ENCODE assay signal across 8 cellular contexts in genomic region chr13:99087954-99088491, GRCh38.
DNase-seq lines count a peak whose midpoint lies in the region; ATAC-seq and TF ChIP-seq lines count a peak whose summit lies in the region.

No MANE protein-coding gene starts in this region.

- H3K4me1 Mint-ChIP-seq in endothelial cell (ENCODE audit: unreplicated experiment), result peaks cover 33% of the 10 kb centered on the region
- peaks cover 25 to 26% of the 10 kb centered on the region in 2 donors for H3K4me1 Mint-ChIP-seq in natural killer cell treated with Interleukin-12 subunit alpha and Interleukin-12 subunit beta and Interleukin-15 and Interleukin-18, amount 100 ng/mL, for 72 hours (ENCODE audit: low read depth in 2 of 2)

- no peak for TF ChIP-seq CTCF in endothelial cell (IDR thresholded peaks at IDR 0.05; ENCODE audit: unreplicated experiment)

- peak overlapping the region; percentile 91 for H3K27ac Mint-ChIP-seq in endothelial cell (ENCODE audit: unreplicated experiment)
- H3K27ac Mint-ChIP-seq in natural killer cell treated with Interleukin-12 subunit alpha and Interleukin-12 subunit beta and Interleukin-15 and Interleukin-18, amount 100 ng/mL, for 72 hours, result peak overlapping the region; percentile 84 to 95

- no peaks in the 10 kb centered on the region for H3K9me3 Mint-ChIP-seq in endothelial cell (ENCODE audit: unreplicated experiment)
- no peaks in the 10 kb centered on the region for H3K9me3 Mint-ChIP-seq in natural killer cell treated with Interleukin-12 subunit alpha and Interleukin-12 subunit beta and Interleukin-15 and Interleukin-18, amount 100 ng/mL, for 72 hours

- peak overlapping the region; percentile 97 for H3K4me3 Mint-ChIP-seq in endothelial cell (ENCODE audit: unreplicated experiment)
- H3K4me3 Mint-ChIP-seq in natural killer cell treated with Interleukin-12 subunit alpha and Interleukin-12 subunit beta and Interleukin-15 and Interleukin-18, amount 100 ng/mL, for 72 hours, result peak overlapping the region; percentile 93

- no peak for TF ChIP-seq EP300 in Ishikawa (IDR thresholded peaks at IDR 0.05; ENCODE audit: borderline replicate concordance)

- H3K36me3 Mint-ChIP-seq in endothelial cell (ENCODE audit: low read depth, unreplicated experiment), result peaks cover 19% of the 10 kb centered on the region
- H3K36me3 Mint-ChIP-seq in natural killer cell treated with Interleukin-12 subunit alpha and Interleukin-12 subunit beta and Interleukin-15 and Interleukin-18, amount 100 ng/mL, for 72 hours, result no peaks in the 10 kb centered on the region

- DNase-seq in DMS53 (lab: John Stamatoyannopoulos, UW), result peak; percentile 61
- peak; percentile 41 for DNase-seq in activated CD4-positive, CD25-positive, alpha-beta regulatory T cell treated with anti-CD3 and anti-CD28 coated beads, Interleukin-2, amount 50 U/mL, for 72 hours
- DNase-seq in endothelial cell (ENCODE audit: low spot score), result no peak
- no peak for DNase-seq in natural killer cell treated with Interleukin-12 subunit alpha and Interleukin-12 subunit beta and Interleukin-15 and Interleukin-18, amount 100 ng/mL, for 72 hours (ENCODE audit: low spot score)
- no peak for DNase-seq in occipital lobe (lab: John Stamatoyannopoulos, UW)
- DNase-seq in islet precursor cell, result no peak

- TF ChIP-seq RAD21 in Ishikawa (IDR thresholded peaks at IDR 0.05; ENCODE audit: low read depth), result no peak

- H3K27me3 Mint-ChIP-seq in endothelial cell (ENCODE audit: unreplicated experiment), result peaks cover 14% of the 10 kb centered on the region
- H3K27me3 Mint-ChIP-seq in natural killer cell treated with Interleukin-12 subunit alpha and Interleukin-12 subunit beta and Interleukin-15 and Interleukin-18, amount 100 ng/mL, for 72 hours, result peaks cover 6 to 11% of the 10 kb centered on the region in 2 donors

- peak; percentile 27 for ATAC-seq in GM21717 (IDR thresholded peaks at IDR 0.05; ENCODE audit: unreplicated experiment)
- ATAC-seq in natural killer cell treated with Interleukin-12 subunit alpha and Interleukin-12 subunit beta and Interleukin-15 and Interleukin-18, amount 100 ng/mL, for 72 hours, result peak in 1 of 2 donors; percentile 15

TF ChIP-seq in Ishikawa, 13 proteins besides CTCF, POLR2A, EP300 and RAD21:
- TF ChIP-seq, protein P1, sequence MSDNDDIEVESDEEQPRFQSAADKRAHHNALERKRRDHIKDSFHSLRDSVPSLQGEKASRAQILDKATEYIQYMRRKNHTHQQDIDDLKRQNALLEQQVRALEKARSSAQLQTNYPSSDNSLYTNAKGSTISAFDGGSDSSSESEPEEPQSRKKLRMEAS (IDR thresholded peaks at IDR 0.05), result no peak
- 0 out of 2 replicates have a peak, but pooled peaks have one; percentile 24 for TF ChIP-seq TEAD4 (IDR thresholded peaks at IDR 0.05)
TF ChIP-seq in Ishikawa: peak in this region for 1.

Comparison
In these comparisons a context has a peak if more than half of its experiments do, and no peak if none do; other contexts are left out.
1. DNase-seq: peak in DMS53 (single experiment) and activated CD4-positive, CD25-positive, alpha-beta regulatory T cell treated with anti-CD3 and anti-CD28 coated beads, Interleukin-2, amount 50 U/mL, for 72 hours (single experiment); none in endothelial cell (single experiment), natural killer cell treated with Interleukin-12 subunit alpha and Interleukin-12 subunit beta and Interleukin-15 and Interleukin-18, amount 100 ng/mL, for 72 hours (single experiment), occipital lobe (single experiment) and islet precursor cell (single experiment).